In the genomic region with DNA sequence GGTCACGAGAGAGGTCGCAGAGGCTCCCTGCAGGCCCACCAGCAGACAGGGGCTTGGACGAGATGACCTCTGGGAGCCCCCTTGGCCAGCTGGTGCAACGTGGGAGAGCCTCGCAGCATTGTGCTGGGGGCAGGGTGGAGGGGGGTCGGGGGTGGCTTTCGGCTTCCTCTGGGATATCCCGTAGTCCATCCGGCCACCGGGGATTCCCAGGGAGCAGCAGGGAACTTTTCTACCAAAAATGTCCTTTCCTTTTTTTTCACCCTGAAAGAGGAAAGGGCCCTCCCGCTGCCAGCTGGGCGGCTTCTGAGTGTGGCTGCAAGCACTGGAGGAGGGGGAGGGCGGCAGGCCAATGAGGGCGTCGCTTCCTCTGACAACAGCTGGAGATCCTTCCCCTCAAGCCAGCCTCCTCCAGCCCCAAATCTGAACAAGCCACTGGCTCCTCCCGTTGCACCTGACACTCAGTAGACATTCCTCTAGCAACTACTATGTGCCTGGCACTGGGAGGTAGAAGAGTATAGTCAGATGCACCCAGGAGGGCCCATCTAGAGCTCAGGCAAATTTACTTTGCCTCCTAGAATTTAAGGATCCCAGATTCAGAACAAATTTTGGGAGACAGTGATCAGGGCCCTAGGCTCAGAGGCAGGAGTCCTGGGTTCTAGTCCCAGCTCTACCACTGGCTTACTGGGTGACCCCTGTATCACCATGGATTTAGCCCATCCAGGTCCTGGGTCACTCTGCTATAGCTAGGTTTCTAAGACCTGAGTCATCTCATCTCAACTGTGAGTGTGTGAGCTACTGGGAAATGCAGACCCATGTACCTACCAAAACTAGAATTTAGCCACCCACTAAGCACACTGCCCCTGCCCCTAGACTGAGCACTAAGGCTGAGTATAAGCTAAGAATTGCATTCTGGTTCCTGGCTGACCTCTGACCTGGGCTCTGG, we compare ENCODE assay signal across 1 cellular context.
TF ChIP-seq lines count a peak whose summit lies in the region.

No MANE protein-coding gene starts in this region.

TF ChIP-seq in HEK293, 187 proteins besides CTCF, POLR2A, EP300 and RAD21 (continued from another document):
- TF ChIP-seq ZNF704 (tag by site-specific recombination; IDR thresholded peaks at IDR 0.05), result no peak
- no peak for TF ChIP-seq MZF1 (tag by site-specific recombination; IDR thresholded peaks at IDR 0.05; ENCODE audit: borderline replicate concordance)
- no peak for TF ChIP-seq ZNF48 (tag by site-specific recombination; IDR thresholded peaks at IDR 0.05)
- no peak for TF ChIP-seq KLF8 (tag by site-specific recombination; IDR thresholded peaks at IDR 0.05)
- peak; percentile 23; the same call in 1 of the 2 replicates for TF ChIP-seq KLF1 (tag by site-specific recombination; IDR thresholded peaks at IDR 0.05)
- no peak for TF ChIP-seq SCRT1 (tag by site-specific recombination; IDR thresholded peaks at IDR 0.05; ENCODE audit: borderline replicate concordance)
- no peak for TF ChIP-seq ZNF341 (tag by site-specific recombination; IDR thresholded peaks at IDR 0.05; ENCODE audit: low read depth)
- no peak for TF ChIP-seq ZNF501 (tag by site-specific recombination; IDR thresholded peaks at IDR 0.05)
- TF ChIP-seq ZFP37 (tag by site-specific recombination; IDR thresholded peaks at IDR 0.05), result no peak
- TF ChIP-seq ZNF394 (tag by site-specific recombination; IDR thresholded peaks at IDR 0.05; ENCODE audit: borderline replicate concordance), result no peak
- TF ChIP-seq PRDM10 (tag by site-specific recombination; IDR thresholded peaks at IDR 0.05), result peak; percentile 92
- no peak for TF ChIP-seq KLF9 (tag by site-specific recombination; IDR thresholded peaks at IDR 0.05; ENCODE audit: low read depth)
- no peak for TF ChIP-seq ZBTB20 (tag by site-specific recombination; IDR thresholded peaks at IDR 0.05)
- TF ChIP-seq ZNF791 (tag by site-specific recombination; IDR thresholded peaks at IDR 0.05), result no peak
- no peak for TF ChIP-seq TCF7L2 (IDR thresholded peaks at IDR 0.05; ENCODE audit: borderline replicate concordance, low read depth, low read length)
- TF ChIP-seq ZNF664 (tag by site-specific recombination; IDR thresholded peaks at IDR 0.05), result no peak
- TF ChIP-seq GLIS1 (tag by site-specific recombination; IDR thresholded peaks at IDR 0.05), result peak; percentile 78
- TF ChIP-seq ZBTB17 (tag by site-specific recombination; IDR thresholded peaks at IDR 0.05), result peak; percentile 46; the same call in 1 of the 2 replicates
- no peak for TF ChIP-seq TRIM28 (IDR thresholded peaks at IDR 0.05; ENCODE audit: borderline replicate concordance, low read length)
- TF ChIP-seq BCL11B (tag by site-specific recombination; IDR thresholded peaks at IDR 0.05; ENCODE audit: low read depth), result no peak
